In the genomic region with DNA sequence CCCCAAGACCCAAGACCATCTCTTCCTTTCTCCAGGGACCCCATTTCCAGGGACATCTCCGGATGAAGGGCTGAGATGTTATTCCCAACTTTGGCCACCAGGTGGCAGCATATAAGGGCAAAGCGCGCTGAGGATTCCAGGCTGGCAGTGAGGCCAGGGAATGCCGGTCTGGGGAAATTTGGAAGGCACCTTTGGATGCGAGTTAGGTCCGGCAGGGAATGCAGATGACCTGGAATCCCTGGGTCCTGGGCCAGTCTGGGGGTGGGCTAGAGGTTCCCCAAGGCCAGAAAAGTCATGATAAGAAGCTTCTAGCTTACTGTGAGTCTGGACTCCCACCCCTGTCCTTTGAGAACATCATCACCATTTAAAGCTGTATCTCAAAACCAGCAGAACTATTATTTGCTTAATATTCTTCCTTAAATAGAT, we compare ENCODE assay signal across 8 cellular contexts. TPM values are rescaled to one million over a fixed set of nuclear protein-coding genes. Genes with fewer than 3 reads are reported as not detected.
DNase-seq lines count a peak whose midpoint lies in the region; ATAC-seq and TF ChIP-seq lines count a peak whose summit lies in the region.

No MANE protein-coding gene starts in this region.

- 1 to 6% (median 2%) methylated on average over 6 of the region's 6 CpGs for WGBS in stomach, 5 donors

- H3K27ac Mint-ChIP-seq in activated CD8-positive, alpha-beta memory T cell treated with anti-CD3 and anti-CD28 coated beads, Interleukin-2, amount 10 ng/mL, durations not matched to agents 7 days and 5 days, result no peak overlapping the region

- no peaks in the 10 kb centered on the region for H3K36me3 ChIP-seq in stomach

- H3K9me3 ChIP-seq in AG04450 (ENCODE audit: control insufficient read depth, insufficient read depth, low read length) (no peaks in the 10 kb centered on the region), stomach (no peaks in the 10 kb centered on the region)

- H3K27me3 ChIP-seq in AG04450 (ENCODE audit: control insufficient read depth, insufficient read depth, low read length) (peaks cover 34% of the 10 kb centered on the region), stomach (peaks cover 0 to 52% (median 20%) of the 10 kb centered on the region in 3 donors)

- CTCF ChIA-PET in AG04450 (lab: Charles Lee), result interaction anchor here (0.5 to 2.9 kb wide), 31 partner anchors 10 to 939 kb away, joined by 3 to 37 read pairs (median 5); no protein-coding TSS in a partner anchor
- CTCF ChIA-PET in activated CD8-positive, alpha-beta memory T cell treated with anti-CD3 and anti-CD28 coated beads, Interleukin-2, amount 10 ng/mL, durations not matched to agents 7 days and 5 days (lab: Charles Lee), result interaction anchor here (0.8 to 1.5 kb wide), 12 partner anchors 11 to 1025 kb away, joined by 3 to 5 read pairs (median 3); a partner anchor contains a TSS

- TF ChIP-seq POLR2A in stomach (IDR thresholded peaks at IDR 0.05), result no peak

- no peak for TF ChIP-seq EP300 in stomach (IDR thresholded peaks at IDR 0.05)

- intact Hi-C loops in stomach (cut with DNase I; ENCODE audit: low total_unique reads), result no loop called here

- TF ChIP-seq CTCF in AG04450 (IDR thresholded peaks at IDR 0.05; ENCODE audit: low read depth, low read length) (peak; percentile 84), GM12874 (IDR thresholded peaks at IDR 0.05; ENCODE audit: insufficient read depth, low read depth, low read length) (peak; percentile 84), epithelial cell of proximal tubule (conservative IDR thresholded peaks at IDR 0.05; ENCODE audit: low read depth, low read length) (peak; percentile 86), stomach (IDR thresholded peaks at IDR 0.05) (peak in 6 of 7 experiments; percentile 13 to 98 (median 85))

- POLR2A ChIA-PET in AG04450 (lab: Yijun Ruan, JAX), result no interaction called here

- no peak overlapping the region for H3K4me3 Mint-ChIP-seq in activated CD8-positive, alpha-beta memory T cell treated with anti-CD3 and anti-CD28 coated beads, Interleukin-2, amount 10 ng/mL, durations not matched to agents 7 days and 5 days

- DNase-seq in AG04450 (ENCODE audit: low read depth, low spot score), result no peak
- DNase-seq in NCI-H446 (lab: John Stamatoyannopoulos, UW), result peak; percentile 61 to 78
- no peak for DNase-seq in activated CD8-positive, alpha-beta memory T cell treated with anti-CD3 and anti-CD28 coated beads, Interleukin-2, amount 10 ng/mL, durations not matched to agents 7 days and 5 days
- no peak for DNase-seq in epithelial cell of proximal tubule (ENCODE audit: low read depth)
- DNase-seq in myocyte (ENCODE audit: low read depth), result peak; percentile 73
- DNase-seq in stomach, result peak; percentile 55

- peaks cover 27% of the 10 kb centered on the region for H3K27me3 Mint-ChIP-seq in activated CD8-positive, alpha-beta memory T cell treated with anti-CD3 and anti-CD28 coated beads, Interleukin-2, amount 10 ng/mL, durations not matched to agents 7 days and 5 days

- no peaks in the 10 kb centered on the region for H3K9me3 Mint-ChIP-seq in activated CD8-positive, alpha-beta memory T cell treated with anti-CD3 and anti-CD28 coated beads, Interleukin-2, amount 10 ng/mL, durations not matched to agents 7 days and 5 days (ENCODE audit: low read depth)

- ATAC-seq in activated CD8-positive, alpha-beta memory T cell treated with anti-CD3 and anti-CD28 coated beads, Interleukin-2, amount 10 ng/mL, durations not matched to agents 7 days and 5 days, result peak; percentile 40
- no peak for ATAC-seq in GM21717 (IDR thresholded peaks at IDR 0.05; ENCODE audit: unreplicated experiment)

- H3K4me3 ChIP-seq in AG04450 (ENCODE audit: low read depth, low read length) (no peak overlapping the region), epithelial cell of proximal tubule (ENCODE audit: low read depth, low read length) (no peak overlapping the region), stomach (no peak overlapping the region)

- no peak overlapping the region for H3K27ac ChIP-seq in AG04450 (ENCODE audit: low read depth, low read length)
- H3K27ac ChIP-seq in stomach, result no peak overlapping the region

- H3K36me3 Mint-ChIP-seq in activated CD8-positive, alpha-beta memory T cell treated with anti-CD3 and anti-CD28 coated beads, Interleukin-2, amount 10 ng/mL, durations not matched to agents 7 days and 5 days, result no peaks in the 10 kb centered on the region

- peaks cover 14 to 24% (median 22%) of the 10 kb centered on the region in 4 donors for H3K4me1 ChIP-seq in stomach

- peaks cover 9% of the 10 kb centered on the region for H3K4me1 Mint-ChIP-seq in activated CD8-positive, alpha-beta memory T cell treated with anti-CD3 and anti-CD28 coated beads, Interleukin-2, amount 10 ng/mL, durations not matched to agents 7 days and 5 days

RNA-seq across cellular contexts. Expression of a gene that starts 1.6 kb away (rescaled TPM):
- polyA plus RNA-seq in AG04450 (2011; rRNA removed), result not detected in 2 replicates
- polyA minus RNA-seq in AG04450 (2011; rRNA and poly(A)+ RNA removed), result not detected in 2 replicates
- not detected for total RNA-seq in activated CD8-positive, alpha-beta memory T cell treated with anti-CD3 and anti-CD28 coated beads, Interleukin-2, amount 10 ng/mL, durations not matched to agents 7 days and 5 days
- total RNA-seq in epithelial cell of proximal tubule, result 0.29 TPM in 2 replicates
- 0.21 TPM in 1 of 2 replicates, not detected in the other for total RNA-seq in myocyte
- 0.13 TPM for polyA plus RNA-seq in myocyte (2012)
- total RNA-seq in stomach, result 10 to 100 TPM in 1 of 5 donors, 1 to 10 TPM in 2, not detected in 2; 1.4 to 12.5 (median 5.7) TPM
- under 1 TPM; 0.08 to 0.61 (median 0.19) TPM for polyA plus RNA-seq in stomach

RNA-seq across cellular contexts. Expression of a gene that starts 4.8 kb away (rescaled TPM):
- polyA plus RNA-seq in AG04450 (2011; rRNA removed) (not detected in 2 replicates), stomach (not detected)
- polyA minus RNA-seq in AG04450 (2011; rRNA and poly(A)+ RNA removed), result not detected in 2 replicates
- total RNA-seq in activated CD8-positive, alpha-beta memory T cell treated with anti-CD3 and anti-CD28 coated beads, Interleukin-2, amount 10 ng/mL, durations not matched to agents 7 days and 5 days, result not detected
- total RNA-seq in epithelial cell of proximal tubule (not detected in 2 replicates), myocyte (not detected in 2 replicates), stomach (not detected)
- polyA plus RNA-seq in myocyte (2012), result 0.03 TPM

RNA-seq across cellular contexts. Expression of a gene that starts 36.4 kb away (rescaled TPM):
- polyA plus RNA-seq in AG04450 (2011; rRNA removed) (not detected in 2 replicates), stomach (not detected)
- polyA minus RNA-seq in AG04450 (2011; rRNA and poly(A)+ RNA removed), result not detected in 2 replicates
- not detected for total RNA-seq in activated CD8-positive, alpha-beta memory T cell treated with anti-CD3 and anti-CD28 coated beads, Interleukin-2, amount 10 ng/mL, durations not matched to agents 7 days and 5 days
- total RNA-seq in epithelial cell of proximal tubule (not detected in 2 replicates), myocyte (not detected in 2 replicates), stomach (not detected)
- polyA plus RNA-seq in myocyte (2012), result not detected

RNA-seq across cellular contexts. Expression of a gene that starts 46.7 kb away (rescaled TPM):
- polyA plus RNA-seq in AG04450 (2011; rRNA removed), result 9.5 and 11.1 TPM in 2 replicates
- polyA minus RNA-seq in AG04450 (2011; rRNA and poly(A)+ RNA removed), result 21.2 and 22.4 TPM in 2 replicates
- 10 to 100 TPM; 21.5 to 22.7 TPM for total RNA-seq in activated CD8-positive, alpha-beta memory T cell treated with anti-CD3 and anti-CD28 coated beads, Interleukin-2, amount 10 ng/mL, durations not matched to agents 7 days and 5 days
- total RNA-seq in epithelial cell of proximal tubule, result 19.3 and 20.5 TPM in 2 replicates
- total RNA-seq in myocyte, result 41.5 and 45.9 TPM in 2 replicates
- polyA plus RNA-seq in myocyte (2012), result 15.9 TPM
- total RNA-seq in stomach, result 10 to 100 TPM; 16.9 to 73.2 (median 44.5) TPM
- 1 to 10 TPM; 6.1 to 9.8 (median 6.6) TPM for polyA plus RNA-seq in stomach

Comparison
In these comparisons a context has a peak if more than half of its experiments do, and no peak if none do; other contexts are left out.
1. DNase-seq: peak in NCI-H446 (2 of 2), myocyte (single experiment) and stomach (single experiment); none in AG04450 (single experiment), activated CD8-positive, alpha-beta memory T cell treated with anti-CD3 and anti-CD28 coated beads, Interleukin-2, amount 10 ng/mL, durations not matched to agents 7 days and 5 days (single experiment) and epithelial cell of proximal tubule (single experiment).
2. Peak in every context shown above with its lines, with median percentiles within 50 percentile points of each other: CTCF ChIP-seq.